In genomic region chr1:165671531-165671930, GRCh38 we compare ENCODE assay signal across 17 cellular contexts.
"Had no signal": no experiment of that assay in that cellular context is flagged by ENCODE, and none has a peak within 500 bp of the region (broad histone marks: within the 10 kb centered on the region; RNA-seq: fewer than 3 reads in every experiment).

No MANE protein-coding gene starts in this region.

- H3K27me3 Mint-ChIP-seq: activated CD4-positive, alpha-beta T cell treated with anti-CD3 and anti-CD28 coated beads, Interleukin-2, amount 10 ng/mL, durations not matched to agents 7 days and 5 days; progenitor cell of endocrine pancreas; stimulated activated naive B cell treated with anti-CD40 and anti-IgM and Interleukin-4, amounts not matched to agents 10 μg/mL and 1 μg/mL and 100 μg/mL, for 72 hours; type B pancreatic cell had no signal

- DNase-seq: activated CD4-positive, alpha-beta T cell treated with anti-CD3 and anti-CD28 coated beads, Interleukin-2, amount 10 ng/mL, durations not matched to agents 7 days and 5 days; activated CD4-positive, CD25-positive, alpha-beta regulatory T cell; activated effector memory CD4-positive, alpha-beta T cell treated with anti-CD3 and anti-CD28 coated beads, Interleukin-2, amount 50 U/mL, for 16 hours; activated T-cell treated with anti-CD3 and anti-CD28 coated beads for 4 hours; aorta; gastrocnemius medialis; left lung; mesenchymal stem cell; occipital lobe; right cardiac atrium; stimulated activated naive B cell treated with anti-CD40 and anti-IgM and Interleukin-4, amounts not matched to agents 10 μg/mL and 1 μg/mL and 100 μg/mL, for 72 hours had no signal

- H3K4me1 Mint-ChIP-seq: nephron had no signal

- H3K4me1 ChIP-seq: breast epithelium had no signal

- H3K27me3 ChIP-seq: breast epithelium, esophagus muscularis mucosa, gastrocnemius medialis, left lung had no signal

- H3K27ac ChIP-seq: breast epithelium, esophagus muscularis mucosa, gastrocnemius medialis, left lung had no signal

- H3K27ac Mint-ChIP-seq: activated CD4-positive, alpha-beta T cell treated with anti-CD3 and anti-CD28 coated beads, Interleukin-2, amount 10 ng/mL, durations not matched to agents 7 days and 5 days; nephron; progenitor cell of endocrine pancreas; stimulated activated naive B cell treated with anti-CD40 and anti-IgM and Interleukin-4, amounts not matched to agents 10 μg/mL and 1 μg/mL and 100 μg/mL, for 72 hours; type B pancreatic cell had no signal

- H3K9me3 ChIP-seq: breast epithelium, esophagus muscularis mucosa, gastrocnemius medialis, left lung had no signal

- ATAC-seq: activated naive CD4-positive, alpha-beta T cell treated with anti-CD3 and anti-CD28 coated beads, Interleukin-2, amount 50 U/mL, for 72 hours; gastrocnemius medialis; left lung; right cardiac atrium; stimulated activated naive B cell treated with anti-CD40 and anti-IgM and Interleukin-4, amounts not matched to agents 10 μg/mL and 1 μg/mL and 100 μg/mL, for 72 hours had no signal

- H3K4me3 Mint-ChIP-seq: activated CD4-positive, alpha-beta T cell treated with anti-CD3 and anti-CD28 coated beads, Interleukin-2, amount 10 ng/mL, durations not matched to agents 7 days and 5 days; nephron; stimulated activated naive B cell treated with anti-CD40 and anti-IgM and Interleukin-4, amounts not matched to agents 10 μg/mL and 1 μg/mL and 100 μg/mL, for 72 hours; type B pancreatic cell had no signal

- H3K4me3 ChIP-seq: breast epithelium, esophagus muscularis mucosa, gastrocnemius medialis, left lung had no signal
